In genomic region chr11:69674886-69675714, GRCh38 we compare ENCODE assay signal across 8 cellular contexts. TPM values are rescaled to one million over a fixed set of nuclear protein-coding genes. Genes with fewer than 3 reads are reported as not detected.
DNase-seq lines count a peak whose midpoint lies in the region; ATAC-seq, FAIRE-seq and TF ChIP-seq lines count a peak whose summit lies in the region.

Gene LTO1 (minus strand): TSS chr11:69675353. CDS start chr11:69675239, 114 bp downstream.

- peak in 3 of 6 experiments; percentile 6 to 59 (median 51) for TF ChIP-seq CTCF in upper lobe of left lung (IDR thresholded peaks at IDR 0.05)

- peak; percentile 82 for ATAC-seq in HG02852 (IDR thresholded peaks at IDR 0.05; ENCODE audit: unreplicated experiment)
- ATAC-seq in left cardiac atrium = peak; percentile 99
- ATAC-seq in upper lobe of left lung (ENCODE audit: low FRiP score in 2 of 2) = peak; percentile 98 to 99

- peaks cover 0 to 24% (median 14%) of the 10 kb centered on the region in 4 donors for H3K36me3 ChIP-seq in upper lobe of left lung

- 0 to 11% methylated on average over 20 to 29 of the region's 72 CpGs for WGBS in upper lobe of left lung, 2 donors

- H3K4me1 ChIP-seq in upper lobe of left lung = peaks cover 16 to 32% (median 24%) of the 10 kb centered on the region in 4 donors

- peaks cover 16% of the 10 kb centered on the region for H3K4me1 Mint-ChIP-seq in T-helper 1 cell treated with Interleukin-12 subunit alpha and Interleukin-12 subunit beta and Interleukin-4 antibody, amounts not matched to agents 30 μg/mL and 1 μg/mL, for 36 hours (ENCODE audit: low read depth)

- peak within 1 kb of the TSS; percentile 89 to 100 (median 96) for H3K4me3 ChIP-seq in upper lobe of left lung

- peaks cover 15% of the 10 kb centered on the region for H3K27me3 Mint-ChIP-seq in T-helper 1 cell treated with Interleukin-12 subunit alpha and Interleukin-12 subunit beta and Interleukin-4 antibody, amounts not matched to agents 30 μg/mL and 1 μg/mL, for 36 hours (ENCODE audit: low read depth)

- peak within 1 kb of the TSS; percentile 93 for H3K4me3 Mint-ChIP-seq in T-helper 1 cell treated with Interleukin-12 subunit alpha and Interleukin-12 subunit beta and Interleukin-4 antibody, amounts not matched to agents 30 μg/mL and 1 μg/mL, for 36 hours

- H3K9me3 Mint-ChIP-seq in T-helper 1 cell treated with Interleukin-12 subunit alpha and Interleukin-12 subunit beta and Interleukin-4 antibody, amounts not matched to agents 30 μg/mL and 1 μg/mL, for 36 hours = no peaks in the 10 kb centered on the region

- peak; percentile 97 for DNase-seq in GM12891 (ENCODE audit: insufficient read length, low spot score)
- peak; percentile 65 for DNase-seq in NCI-H1694 treated with DMSO at 0.1 percent for 48 hours (lab: John Stamatoyannopoulos, UW)
- DNase-seq in amniotic stem cell (lab: John Stamatoyannopoulos, UW) = peak; percentile 92
- DNase-seq in left cardiac atrium = peak; percentile 97
- peak; percentile 99 for DNase-seq in posterior vena cava (ENCODE audit: low spot score)
- peak; percentile 97 to 100 for DNase-seq in upper lobe of left lung

- peak within 1 kb of the TSS; percentile 85 to 93 (median 88) for H3K27ac ChIP-seq in upper lobe of left lung

- intact Hi-C loops in left cardiac atrium (cut with DNase I) (loop anchor here in 1 of 2 donors (5.0 kb wide), 1 partner anchor 573 kb away; no protein-coding TSS in a partner anchor), posterior vena cava (cut with DNase I) (no loop called here)

- no peaks in the 10 kb centered on the region for H3K9me3 ChIP-seq in upper lobe of left lung

- peaks cover 9% of the 10 kb centered on the region for H3K36me3 Mint-ChIP-seq in T-helper 1 cell treated with Interleukin-12 subunit alpha and Interleukin-12 subunit beta and Interleukin-4 antibody, amounts not matched to agents 30 μg/mL and 1 μg/mL, for 36 hours (ENCODE audit: low read depth)

- FAIRE-seq in GM12891 (lab: Jason Lieb, UNC) = peak; percentile 97

- TF ChIP-seq EP300 in upper lobe of left lung (IDR thresholded peaks at IDR 0.05) = peak in 1 of 4 donors; percentile 75

- H3K27me3 ChIP-seq in upper lobe of left lung = no peaks in the 10 kb centered on the region

- TF ChIP-seq POLR2A in GM12891 (IDR thresholded peaks at IDR 0.05; ENCODE audit: low read depth, low read length) (peak; percentile 94), upper lobe of left lung (IDR thresholded peaks at IDR 0.05) (peak in 3 of 4 donors; percentile 39 to 87 (median 85))

- H3K27ac Mint-ChIP-seq in T-helper 1 cell treated with Interleukin-12 subunit alpha and Interleukin-12 subunit beta and Interleukin-4 antibody, amounts not matched to agents 30 μg/mL and 1 μg/mL, for 36 hours = peak within 1 kb of the TSS; percentile 89

TF ChIP-seq in GM12891, 5 proteins besides CTCF, POLR2A, EP300 and RAD21:
- TF ChIP-seq PAX5 (IDR thresholded peaks at IDR 0.05; ENCODE audit: insufficient read depth, low read length, severe bottlenecking) = peak; percentile 75
- peak; percentile 56 for TF ChIP-seq POU2F2 (IDR thresholded peaks at IDR 0.05; ENCODE audit: low read depth, low read length)
- TF ChIP-seq POLR2AphosphoS5 (IDR thresholded peaks at IDR 0.05; ENCODE audit: low read depth, low read length) = peak; percentile 87
- peak; percentile 7; the same call in 1 of the 2 replicates for TF ChIP-seq SPI1 (IDR thresholded peaks at IDR 0.05; ENCODE audit: low read depth, low read length)
- peak; percentile 98 for TF ChIP-seq TAF1 (IDR thresholded peaks at IDR 0.05; ENCODE audit: low read depth, low read length)
TF ChIP-seq in GM12891: peak in this region for 5.

RNA-seq across cellular contexts. Expression of gene LTO1, which starts in this region (rescaled TPM):
- polyA plus RNA-seq in GM12891 (2012; ENCODE audit: low read depth, missing spikeins) = 9.9 TPM
- total RNA-seq in left cardiac atrium = 10 to 100 TPM; 10.5 to 12.1 TPM
- total RNA-seq in posterior vena cava = 10 to 100 TPM; 17.2 to 18.5 TPM
- total RNA-seq in upper lobe of left lung = 10 to 100 TPM; 18.5 to 68.1 (median 28.3) TPM

Comparison
In these comparisons a context has a peak if more than half of its experiments do, and no peak if none do; other contexts are left out.
1. Peak in every context shown above with its lines: DNase-seq, ATAC-seq, H3K4me3 ChIP-seq and H3K27ac ChIP-seq.